2 cellular contexts compared by ENCODE assay signal in the genomic region with DNA sequence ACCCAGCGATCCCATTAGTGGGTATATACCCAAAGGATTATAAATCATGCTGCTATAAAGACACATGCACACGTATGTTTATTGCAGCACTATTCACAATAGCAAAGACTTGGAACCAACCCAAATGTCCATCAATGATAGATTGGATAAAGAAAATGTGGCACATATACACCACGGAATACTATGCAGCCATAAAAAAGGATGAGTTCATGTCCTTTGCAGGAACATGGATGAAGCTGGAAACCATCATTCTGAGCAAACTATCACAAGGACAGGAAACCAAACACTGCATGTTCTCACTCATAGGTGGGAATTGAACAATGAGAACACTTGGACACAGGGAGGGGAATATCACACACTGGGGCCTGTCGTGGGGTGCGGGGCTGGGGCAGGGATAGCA.
DNase-seq lines count a peak whose midpoint lies in the region; ATAC-seq, FAIRE-seq and TF ChIP-seq lines count a peak whose summit lies in the region.
"Not testable (repeated sequence)": the region's sequence is repeated elsewhere in the genome, so short reads cannot be mapped to it uniquely, and the experiment has no call there.

No MANE protein-coding gene starts in this region.

- H2AFZ ChIP-seq in K562 (ENCODE audit: low read depth, low read length): not testable (repeated sequence)

- 77% methylated on average over 4 of the region's 5 CpGs for WGBS in K562 (ENCODE audit: insufficient coverage, low coverage, missing lambda C conversion rate)

- not testable (repeated sequence) for ATAC-seq in K562

- not testable (repeated sequence) for H3K27me3 ChIP-seq in K562 (ENCODE audit: control insufficient read depth in 2 of 2, insufficient read depth in 2 of 2, low read length in 2 of 2)

- not testable (repeated sequence) for H3K9me3 ChIP-seq in HEK293 (ENCODE audit: control insufficient read depth, insufficient read depth, low read depth, low read length); K562 (replicated peaks; ENCODE audit: control insufficient read depth, insufficient read depth, low read depth, low read length)

- POLR2A ChIA-PET in HEK293 (lab: Yijun Ruan, JAX); K562 (lab: Yijun Ruan, JAX): not testable (repeated sequence)

- H3K9me1 ChIP-seq in K562 (ENCODE audit: control insufficient read depth, insufficient read depth, low read length): not testable (repeated sequence)

- not testable (repeated sequence) for TF ChIP-seq POLR2A in K562 (conservative IDR thresholded peaks at IDR 0.05)

- not testable (repeated sequence) for TF ChIP-seq RAD21 in K562 (CRISPR knock-in tag; conservative IDR thresholded peaks at IDR 0.05 in 1 of 2, IDR thresholded peaks at IDR 0.05 in 1 of 2)

- not testable (repeated sequence) for FAIRE-seq in K562 (lab: Jason Lieb, UNC)

- H3K79me2 ChIP-seq in K562 (ENCODE audit: control insufficient read depth, insufficient read depth, low read length): not testable (repeated sequence)

- intact Hi-C loops in K562 (cut with micrococcal nuclease): not testable (repeated sequence)

- CTCF ChIA-PET in HEK293 (lab: Yijun Ruan, JAX): not testable (repeated sequence)
- CTCF ChIA-PET in K562 (lab: Yijun Ruan, JAX; ENCODE audit: low intra/inter-chr PET ratio): interaction anchor here (0.6 kb wide), 1 partner anchor 120 kb away, joined by 4 read pairs; no protein-coding TSS in a partner anchor

- not testable (repeated sequence) for BruUV-seq in K562 (replicated peaks; lab: Mats Ljungman, UMichigan)

- H3K4me1 ChIP-seq in HEK293 (ENCODE audit: control insufficient read depth, insufficient read depth, low read length): not testable (repeated sequence)
- H3K4me1 ChIP-seq in K562 (replicated peaks in 1 of 2; ENCODE audit: control insufficient read depth in 2 of 2, insufficient read depth in 2 of 2, low read length in 2 of 2): peaks cover 8 to 49% of the 10 kb centered on the region in 2 experiments; a peak in 4 of 5 replicates

- not testable (repeated sequence) for TF ChIP-seq EP300 in K562 (IDR thresholded peaks at IDR 0.05; ENCODE audit: low read length)

- H4K20me1 ChIP-seq in K562 (replicated peaks; ENCODE audit: control insufficient read depth, insufficient read depth, low read length): not testable (repeated sequence)

- H3K4me3 ChIP-seq in HEK293 (ENCODE audit: low read depth, low read length); K562: not testable (repeated sequence)

- not testable (repeated sequence) for TF ChIP-seq CTCF in HEK293 (tag by site-specific recombination; IDR thresholded peaks at IDR 0.05); K562 (IDR thresholded peaks at IDR 0.05 in 2 of 3, conservative IDR thresholded peaks at IDR 0.05 in 1 of 3; ENCODE audit: insufficient read depth in 2 of 3, low read depth in 1 of 3, low read length in 3 of 3)

- in situ Hi-C loops in K562 (cut with MboI): not testable (repeated sequence)

- not testable (repeated sequence) for H3K4me2 ChIP-seq in K562 (ENCODE audit: insufficient read depth, low read length)

- H3K27ac ChIP-seq in HEK293 (ENCODE audit: extremely low read depth, low read depth, low read length); K562 (ENCODE audit: extremely low read depth, low read depth, low read length): not testable (repeated sequence)

- not testable (repeated sequence) for H3K9ac ChIP-seq in K562 (ENCODE audit: insufficient read depth in 1 of 2, low read depth in 2 of 2, low read length in 2 of 2)

- not testable (repeated sequence) for H3K36me3 ChIP-seq in HEK293 (ENCODE audit: control insufficient read depth in 2 of 2, insufficient read depth in 1 of 2, low read length in 2 of 2); K562 (ENCODE audit: control insufficient read depth, insufficient read depth, low read length)

- not testable (repeated sequence) for DNase-seq in K562 (ENCODE audit: extremely low read depth in 1 of 4, low spot score in 3 of 4)

TF ChIP-seq in HEK293, 187 proteins besides CTCF, POLR2A, EP300 and RAD21:
- TF ChIP-seq, protein P1, sequence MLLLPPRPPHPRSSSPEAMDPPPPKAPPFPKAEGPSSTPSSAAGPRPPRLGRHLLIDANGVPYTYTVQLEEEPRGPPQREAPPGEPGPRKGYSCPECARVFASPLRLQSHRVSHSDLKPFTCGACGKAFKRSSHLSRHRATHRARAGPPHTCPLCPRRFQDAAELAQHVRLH (tag by site-specific recombination; IDR thresholded peaks at IDR 0.05): 0 out of 2 replicates have a peak, but pooled peaks have one; percentile 24
- TF ChIP-seq ZNF146 (tag by site-specific recombination; IDR thresholded peaks at IDR 0.05): peak; percentile 96

TF ChIP-seq in K562, 482 proteins besides CTCF, POLR2A, EP300 and RAD21:
- peak; percentile 82 for TF ChIP-seq BCOR (IDR thresholded peaks at IDR 0.05)
- peak; percentile 60 to 65 for TF ChIP-seq KDM1A (IDR thresholded peaks at IDR 0.05)
TF ChIP-seq in K562: peak in this region for 2; not testable (repeated sequence) for 480.
